ENCODE assay signal across 29 cellular contexts in the genomic region with DNA sequence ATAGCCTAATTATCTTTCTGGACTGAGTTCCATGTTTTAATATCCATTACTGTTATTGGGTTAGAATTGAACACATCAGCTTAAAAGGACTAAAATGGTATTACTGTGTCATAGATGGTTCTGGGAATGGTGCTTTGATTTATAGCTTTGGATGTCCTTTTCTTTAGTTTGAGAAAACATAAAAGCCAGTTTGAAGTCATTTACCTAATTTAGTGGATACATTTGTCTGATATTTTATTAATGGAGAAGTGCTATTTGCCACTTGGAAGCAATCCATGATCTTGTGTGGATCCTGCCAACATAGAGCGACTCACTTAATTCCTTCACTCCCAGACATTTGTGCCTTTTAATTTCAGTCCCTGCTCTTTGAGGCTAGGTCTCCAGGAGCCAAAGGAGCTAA.
DNase-seq lines count a peak whose midpoint lies in the region; ATAC-seq and TF ChIP-seq lines count a peak whose summit lies in the region.
"Had no signal": no experiment of that assay in that cellular context is flagged by ENCODE, and none has a peak within 500 bp of the region (broad histone marks: within the 10 kb centered on the region; RNA-seq: fewer than 3 reads in every experiment).

No MANE protein-coding gene starts in this region.

- no peaks in the 10 kb centered on the region for H3K27me3 ChIP-seq in MG63
- H3K27me3 ChIP-seq: body of pancreas, right lobe of liver, SJCRH30 had no signal

- TF ChIP-seq CTCF in coronary artery (IDR thresholded peaks at IDR 0.05): no peak

- H3K9me3 ChIP-seq in MG63: no peaks in the 10 kb centered on the region
- H3K9me3 ChIP-seq: body of pancreas, mucosa of descending colon, right lobe of liver, SJCRH30 had no signal

- peak; percentile 61 for DNase-seq in EL
- DNase-seq in MG63: peak; percentile 12
- peak; percentile 43 for DNase-seq in fibroblast of peridontal ligament (ENCODE audit: extremely low read depth)
- peak; percentile 15 for DNase-seq in skeletal muscle cell (ENCODE audit: low read depth)
- DNase-seq in NCI-H748 (lab: John Stamatoyannopoulos, UW; ENCODE audit: unreplicated experiment): no peak
- no peak for DNase-seq in coronary artery (ENCODE audit: low spot score)
- DNase-seq: activated CD4-positive, alpha-beta memory T cell treated with anti-CD3 and anti-CD28 coated beads for 36 hours; activated CD8-positive, alpha-beta memory T cell treated with anti-CD3 and anti-CD28 coated beads, Interleukin-2, amount 50 U/mL, for 48 hours; activated naive CD8-positive, alpha-beta T cell treated with anti-CD3 and anti-CD28 coated beads, Interleukin-2, amount 10 ng/mL, durations not matched to agents 7 days and 5 days; body of pancreas; CD8-positive, alpha-beta memory T cell; DMS53; H9; islet precursor cell; mucosa of descending colon; NCI-H1436 treated with DMSO at 0.1 percent for 48 hours; NCI-H524; nephron progenitor cell; NK-92 treated with Interleukin-12 subunit alpha and Interleukin-12 subunit beta, amount 100 ng/mL, for 24 hours; right lobe of liver; SJCRH30; stimulated activated CD4-positive, alpha-beta T cell treated with anti-CD3 and anti-CD28 coated beads, Interleukin-15, amount 100 ng/mL, for 24 hours; T-helper 1 cell had no signal

- no peak overlapping the region for H3K27ac ChIP-seq in coronary artery
- H3K27ac ChIP-seq: body of pancreas, epithelial cell of prostate, parathyroid adenoma, right lobe of liver, SJCRH30 had no signal

- H3K4me3 ChIP-seq in MG63 (no peak overlapping the region), skeletal muscle cell (ENCODE audit: low read depth, low read length) (no peak overlapping the region), coronary artery (no peak overlapping the region)
- H3K4me3 ChIP-seq: body of pancreas, GM12878, mucosa of descending colon, right lobe of liver, SJCRH30 had no signal

- no peak for ATAC-seq in GM19023 (IDR thresholded peaks at IDR 0.05; ENCODE audit: unreplicated experiment)
- ATAC-seq: activated CD4-positive, CD25-positive, alpha-beta regulatory T cell treated with anti-CD3 and anti-CD28 coated beads, Interleukin-2, amount 50 U/mL, for 24 hours; body of pancreas; GM12878; mucosa of descending colon; Panc1; right lobe of liver had no signal

- H3K36me3 ChIP-seq in MG63: no peaks in the 10 kb centered on the region
- H3K36me3 ChIP-seq: right lobe of liver, SJCRH30 had no signal

Comparison
In these comparisons a context has a peak if more than half of its experiments do, and no peak if none do; other contexts are left out.
1. DNase-seq: peak in EL (single experiment), MG63 (single experiment), fibroblast of peridontal ligament (single experiment) and skeletal muscle cell (single experiment); none in NCI-H748 (single experiment) and coronary artery (single experiment).